In genomic region chr10:35642023-35642792, GRCh38 we compare ENCODE assay signal across 8 cellular contexts. TPM values are rescaled to one million over a fixed set of nuclear protein-coding genes. Genes with fewer than 3 reads are reported as not detected.
DNase-seq lines count a peak whose midpoint lies in the region; ATAC-seq, FAIRE-seq and TF ChIP-seq lines count a peak whose summit lies in the region.

Gene FZD8 (minus strand): TSS chr10:35642296. CDS start chr10:35641429, 867 bp downstream.

- H3K9me3 Mint-ChIP-seq in neural progenitor cell = no peaks in the 10 kb centered on the region

- H3F3A ChIP-seq in neural progenitor cell (ENCODE audit: low read depth) = peaks cover 56% of the 10 kb centered on the region

- H3K79me2 ChIP-seq in neural progenitor cell (ENCODE audit: low read depth) = peaks cover 31% of the 10 kb centered on the region

- no peaks in the 10 kb centered on the region for H3K36me3 Mint-ChIP-seq in neural progenitor cell

- H3K4me2 ChIP-seq in neural progenitor cell = peak within 1 kb of the TSS; percentile 94

- peaks cover 30% of the 10 kb centered on the region for H3K4me1 Mint-ChIP-seq in neural progenitor cell

- H3K9me3 ChIP-seq in neural progenitor cell (ENCODE audit: low read depth) = peaks cover 2% of the 10 kb centered on the region
- no peaks in the 10 kb centered on the region for H3K9me3 ChIP-seq in stomach

- TF ChIP-seq EP300 in stomach (IDR thresholded peaks at IDR 0.05) = no peak

- peak; percentile 19 for TF ChIP-seq CTCF in foreskin keratinocyte (conservative IDR thresholded peaks at IDR 0.05)
- TF ChIP-seq CTCF in neural progenitor cell (IDR thresholded peaks at IDR 0.05) = peak; percentile 36
- no peak for TF ChIP-seq CTCF in stomach (IDR thresholded peaks at IDR 0.05)

- H3K27ac ChIP-seq in foreskin keratinocyte (no peak within 1 kb of the TSS), neural progenitor cell (no peak within 1 kb of the TSS), stomach (peak within 1 kb of the TSS; percentile 86 to 94 (median 91))

- peak within 1 kb of the TSS; percentile 92 for H3K4me3 Mint-ChIP-seq in neural progenitor cell

- ATAC-seq in GM21529 (IDR thresholded peaks at IDR 0.05; ENCODE audit: unreplicated experiment) (peak; percentile 92), foreskin keratinocyte (peak; percentile 90)

- peak; percentile 75 for DNase-seq in DMS153 (lab: John Stamatoyannopoulos, UW)
- DNase-seq in HuH-7 (ENCODE audit: low spot score) = peak; percentile 77
- DNase-seq in RCC 7860 (ENCODE audit: low spot score) = peak; percentile 79
- DNase-seq in activated gamma-delta T cell treated with anti-CD3 and anti-CD28 coated beads, Interleukin-2, amount 50 U/mL, for 16 hours (ENCODE audit: low read depth) = peak; percentile 27
- DNase-seq in foreskin keratinocyte = peak; percentile 77 to 87
- DNase-seq in neural progenitor cell (ENCODE audit: low spot score) = peak; percentile 96
- peak; percentile 94 for DNase-seq in stomach

- peaks cover 35% of the 10 kb centered on the region for H4K20me1 ChIP-seq in neural progenitor cell (ENCODE audit: low read depth)

- no peak within 1 kb of the TSS for H3K9ac ChIP-seq in neural progenitor cell

- TF ChIP-seq POLR2A in stomach (IDR thresholded peaks at IDR 0.05) = peak in 2 of 4 donors; percentile 61 to 68

- no peak within 1 kb of the TSS for H3K27ac Mint-ChIP-seq in neural progenitor cell

- H3K4me1 ChIP-seq in foreskin keratinocyte (peaks cover under 1% of the 10 kb centered on the region), neural progenitor cell (peaks cover 41% of the 10 kb centered on the region), stomach (peaks cover 20 to 61% (median 48%) of the 10 kb centered on the region in 4 donors)

- 1 to 2% (median 1%) methylated on average over 9 to 82 of the region's 82 CpGs for WGBS in stomach, 5 donors

- H3K27me3 ChIP-seq in foreskin keratinocyte = peaks cover 19% of the 10 kb centered on the region
- peaks cover 14% of the 10 kb centered on the region for H3K27me3 ChIP-seq in neural progenitor cell
- H3K27me3 ChIP-seq in stomach = peaks cover 0 to 50% (median 4%) of the 10 kb centered on the region in 3 donors

- peak within 1 kb of the TSS; percentile 69 for H2AFZ ChIP-seq in neural progenitor cell (replicated peaks)

- intact Hi-C loops in stomach (cut with DNase I; ENCODE audit: low total_unique reads) = no loop called here

- H3K27me3 Mint-ChIP-seq in neural progenitor cell (ENCODE audit: insufficient read depth, low read depth) = peaks cover 20% of the 10 kb centered on the region

- no peaks in the 10 kb centered on the region for H3K36me3 ChIP-seq in neural progenitor cell
- no peaks in the 10 kb centered on the region for H3K36me3 ChIP-seq in stomach

- H3K4me3 ChIP-seq in neural progenitor cell (peak within 1 kb of the TSS; percentile 94), stomach (peak within 1 kb of the TSS; percentile 75 to 87 (median 77))

- peak; percentile 49 for FAIRE-seq in RCC 7860 (lab: Jason Lieb, UNC)

RNA-seq across cellular contexts. Expression of gene FZD8, which starts in this region (rescaled TPM):
- total RNA-seq in foreskin keratinocyte (7.0 and 8.6 TPM in 2 replicates), neural progenitor cell (ENCODE audit: low replicate concordance) (5.0 and 20.7 TPM in 2 replicates), stomach (10 to 100 TPM in 4 of 5 donors, 1 to 10 TPM in 1; 1.2 to 17.7 (median 12.1) TPM)
- polyA plus RNA-seq in foreskin keratinocyte (4.1 and 4.8 TPM in 2 replicates), stomach (1 to 10 TPM in 2 of 3 donors, under 1 TPM in 1; 0.92 to 2.4 (median 1.5) TPM)

Comparison
In these comparisons a context has a peak if more than half of its experiments do, and no peak if none do; other contexts are left out.
1. DNase-seq: peak in every context shown above with its lines; median percentile 96 in neural progenitor cell; 94 in stomach; 82 in foreskin keratinocyte; 79 in RCC 7860; 77 in HuH-7; 75 in DMS153; 27 in activated gamma-delta T cell treated with anti-CD3 and anti-CD28 coated beads, Interleukin-2, amount 50 U/mL, for 16 hours.
2. H3K27ac ChIP-seq: peak in stomach (5 of 5); none in foreskin keratinocyte (single experiment) and neural progenitor cell (single experiment).
3. CTCF ChIP-seq: peak in foreskin keratinocyte (single experiment) and neural progenitor cell (single experiment); none in stomach (0 of 7).